Comparison of ENCODE assay signal across 35 cellular contexts in the genomic region with DNA sequence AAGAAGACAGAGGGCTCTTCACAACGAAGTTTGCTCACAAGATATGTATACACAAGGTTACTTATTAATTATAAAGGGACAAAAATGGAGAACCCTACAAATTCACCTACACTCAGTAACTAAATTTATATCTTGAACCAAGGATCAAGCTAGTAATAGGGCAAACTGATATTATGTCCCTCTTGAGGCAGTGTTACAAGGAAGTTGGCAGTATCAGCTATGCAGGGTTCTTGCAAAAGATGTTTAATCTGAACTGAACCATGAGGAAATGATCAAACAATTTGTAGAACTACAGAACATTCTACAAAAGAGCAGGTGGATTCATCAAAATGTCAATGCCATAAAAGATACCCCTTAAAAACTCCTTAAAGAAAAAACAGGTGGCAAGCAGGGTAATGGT. TPM values are rescaled to one million over a fixed set of nuclear protein-coding genes. Genes with fewer than 3 reads are reported as not detected.
"Had no signal": no experiment of that assay in that cellular context is flagged by ENCODE, and none has a peak within 500 bp of the region (broad histone marks: within the 10 kb centered on the region; RNA-seq: fewer than 3 reads in every experiment).

No MANE protein-coding gene starts in this region.

- H3K9me3 ChIP-seq: ascending aorta, breast epithelium had no signal

- H3K27ac ChIP-seq: ascending aorta, breast epithelium, KMS-11, PC-9, RWPE1 had no signal

- ATAC-seq: activated CD8-positive, alpha-beta T cell treated with anti-CD3 and anti-CD28 coated beads for 36 hours; activated T-cell treated with anti-CD3 and anti-CD28 coated beads, Interleukin-2, amount 50 U/mL, for 72 hours; activated T-helper 17 cell treated with anti-CD3 and anti-CD28 coated beads, Interleukin-2, amount 50 U/mL, for 72 hours; Right ventricle myocardium inferior; SK-N-SH treated with all-trans-retinoic acid at 6 μM for 48 hours had no signal

- H3K27me3 ChIP-seq: ascending aorta, breast epithelium had no signal

- FAIRE-seq: RCC 7860 had no signal

- H3K4me3 ChIP-seq: ascending aorta, breast epithelium, PC-9 had no signal

- DNase-seq: activated CD4-positive, alpha-beta T cell treated with anti-CD3 and anti-CD28 coated beads, Interleukin-2, amount 10 ng/mL, durations not matched to agents 24 days and 14 days; activated CD4-positive, alpha-beta T cell treated with anti-CD3 and anti-CD28 coated beads, Interleukin-2, amount 50 U/mL, for 4 hours; activated CD8-positive, alpha-beta T cell treated with anti-CD3 and anti-CD28 coated beads for 36 hours; activated effector memory CD4-positive, alpha-beta T cell treated with anti-CD3 and anti-CD28 coated beads, Interleukin-2, amount 50 U/mL, for 16 hours; activated naive CD4-positive, alpha-beta T cell; activated naive CD8-positive, alpha-beta T cell treated with anti-CD3 and anti-CD28 coated beads, Interleukin-2, amount 10 ng/mL, durations not matched to agents 7 days and 5 days; activated T-cell treated with anti-CD3 and anti-CD28 coated beads, Interleukin-2, amount 50 U/mL, for 1 hour; activated T-cell treated with anti-CD3 and anti-CD28 coated beads, Interleukin-2, amount 50 U/mL, for 72 hours; amygdala; cerebellar nuclear complex; MM.1S; NCI-H1105; NCI-H1417 treated with DMSO at 0.1 percent for 48 hours; NCI-H1694; NCI-H1930; NCI-H2107; NCI-H2171; NCI-H510A; NCI-H526; NCI-H748 treated with DMSO at 0.1 percent for 48 hours; NK-92 treated with Interleukin-12 subunit alpha and Interleukin-12 subunit beta, amount 100 ng/mL, for 24 hours; PC-9; SIG-M5; SW 1271; T-helper 1 cell; T-helper 2 cell; T-helper 9 cell had no signal

- H3K4me1 ChIP-seq: ascending aorta, breast epithelium had no signal

- H3K36me3 ChIP-seq: ascending aorta, breast epithelium had no signal

RNA-seq across cellular contexts. Expression of gene CADM1, which starts 10.7 kb away (rescaled TPM):
- total RNA-seq: PC-9 had no signal
